Comparison of ENCODE assay signal across 8 cellular contexts in the genomic region with DNA sequence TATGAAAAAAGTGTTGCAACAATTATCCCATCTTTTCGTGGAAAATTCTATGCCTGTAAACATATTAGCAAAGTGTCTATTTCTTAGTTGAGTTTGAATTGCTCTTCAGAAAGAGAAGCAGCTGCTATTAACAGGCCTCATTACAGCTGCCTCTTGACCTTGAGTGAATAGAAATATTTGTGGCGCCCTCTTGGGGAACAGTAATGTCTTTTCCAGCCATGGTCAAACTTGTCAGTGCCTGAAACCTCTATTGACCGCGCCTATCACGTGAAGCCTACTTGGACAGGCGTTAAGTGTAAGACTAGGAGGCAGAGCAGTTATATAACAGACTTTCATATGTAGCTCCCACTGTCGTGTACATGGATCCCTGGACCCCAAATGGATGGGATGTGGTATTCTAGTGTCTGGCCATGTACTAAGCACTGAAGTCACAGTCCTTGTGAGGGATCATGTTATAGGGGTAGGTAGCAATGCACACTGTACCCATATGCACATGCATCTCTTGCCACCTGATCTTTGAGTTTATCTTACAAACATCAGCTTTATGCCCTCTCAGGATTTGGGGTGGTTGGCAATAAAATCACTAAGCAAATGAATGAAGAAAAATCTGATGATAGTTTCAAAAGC.
DNase-seq lines count a peak whose midpoint lies in the region; ATAC-seq and TF ChIP-seq lines count a peak whose summit lies in the region.

No MANE protein-coding gene starts in this region.

- no peak overlapping the region for H3K4me3 Mint-ChIP-seq in stimulated activated effector memory CD8-positive, alpha-beta T cell treated with anti-CD3 and anti-CD28 coated beads, Interleukin-12 subunit alpha, Interleukin-12 subunit beta, amount 100 ng/mL, for 72 hours

- H4K20me1 ChIP-seq in KMS-11 (ENCODE audit: insufficient read depth), result no peaks in the 10 kb centered on the region

- no peak overlapping the region for H3K9ac ChIP-seq in KMS-11

- H3K9me3 Mint-ChIP-seq in stimulated activated effector memory CD8-positive, alpha-beta T cell treated with anti-CD3 and anti-CD28 coated beads, Interleukin-12 subunit alpha, Interleukin-12 subunit beta, amount 100 ng/mL, for 72 hours, result peaks cover 3% of the 10 kb centered on the region

- no peaks in the 10 kb centered on the region for H3K36me3 ChIP-seq in KMS-11 (ENCODE audit: insufficient read depth)

- no peaks in the 10 kb centered on the region for H3K79me2 ChIP-seq in KMS-11 (ENCODE audit: insufficient read depth, low read depth)

- H3K36me3 Mint-ChIP-seq in stimulated activated effector memory CD8-positive, alpha-beta T cell treated with anti-CD3 and anti-CD28 coated beads, Interleukin-12 subunit alpha, Interleukin-12 subunit beta, amount 100 ng/mL, for 72 hours, result no peaks in the 10 kb centered on the region

- H3K27ac Mint-ChIP-seq in stimulated activated effector memory CD8-positive, alpha-beta T cell treated with anti-CD3 and anti-CD28 coated beads, Interleukin-12 subunit alpha, Interleukin-12 subunit beta, amount 100 ng/mL, for 72 hours, result no peak overlapping the region

- no peak overlapping the region for H2AFZ ChIP-seq in KMS-11 (ENCODE audit: low read depth)

- H3K27ac ChIP-seq in KMS-11, result no peak overlapping the region

- H3K4me2 ChIP-seq in KMS-11, result no peak overlapping the region

- H3K4me1 ChIP-seq in KMS-11 (ENCODE audit: low read depth, poor library complexity, severe bottlenecking), result peaks cover 10% of the 10 kb centered on the region

- H3K4me1 Mint-ChIP-seq in stimulated activated effector memory CD8-positive, alpha-beta T cell treated with anti-CD3 and anti-CD28 coated beads, Interleukin-12 subunit alpha, Interleukin-12 subunit beta, amount 100 ng/mL, for 72 hours, result no peaks in the 10 kb centered on the region

- H3K4me3 ChIP-seq in KMS-11 (IDR thresholded peaks at IDR 0.05; ENCODE audit: insufficient read depth, low read depth, low read length), result no peak overlapping the region

- DNase-seq in GDM1 (lab: John Stamatoyannopoulos, UW), result peak; percentile 19
- peak; percentile 53 for DNase-seq in RKO (ENCODE audit: low spot score)
- DNase-seq in globus pallidus (ENCODE audit: low spot score), result peak; percentile 74
- no peak for DNase-seq in stimulated activated effector memory CD8-positive, alpha-beta T cell treated with anti-CD3 and anti-CD28 coated beads, Interleukin-12 subunit alpha, Interleukin-12 subunit beta, amount 100 ng/mL, for 72 hours (ENCODE audit: low spot score in 2 of 2)
- DNase-seq in NK-92 (lab: John Stamatoyannopoulos, UW; ENCODE audit: unreplicated experiment), result no peak

- ATAC-seq in GM21576 (IDR thresholded peaks at IDR 0.05; ENCODE audit: unreplicated experiment) (peak; percentile 71), HG03469 (IDR thresholded peaks at IDR 0.05; ENCODE audit: unreplicated experiment) (no peak)
- ATAC-seq in stimulated activated effector memory CD8-positive, alpha-beta T cell treated with anti-CD3 and anti-CD28 coated beads, Interleukin-12 subunit alpha, Interleukin-12 subunit beta, amount 100 ng/mL, for 72 hours, result peak; percentile 31

- H3K27me3 ChIP-seq in KMS-11 (ENCODE audit: insufficient read depth, low read depth), result no peaks in the 10 kb centered on the region

- TF ChIP-seq CTCF in KMS-11 (conservative IDR thresholded peaks at IDR 0.05; ENCODE audit: low read depth, low read length), result peak; percentile 84

Comparison
In these comparisons a context has a peak if more than half of its experiments do, and no peak if none do; other contexts are left out.
1. DNase-seq: peak in GDM1 (single experiment), RKO (single experiment) and globus pallidus (single experiment); none in stimulated activated effector memory CD8-positive, alpha-beta T cell treated with anti-CD3 and anti-CD28 coated beads, Interleukin-12 subunit alpha, Interleukin-12 subunit beta, amount 100 ng/mL, for 72 hours (0 of 2) and NK-92 (single experiment).